ENCODE assay signal across 18 cellular contexts in the genomic region with DNA sequence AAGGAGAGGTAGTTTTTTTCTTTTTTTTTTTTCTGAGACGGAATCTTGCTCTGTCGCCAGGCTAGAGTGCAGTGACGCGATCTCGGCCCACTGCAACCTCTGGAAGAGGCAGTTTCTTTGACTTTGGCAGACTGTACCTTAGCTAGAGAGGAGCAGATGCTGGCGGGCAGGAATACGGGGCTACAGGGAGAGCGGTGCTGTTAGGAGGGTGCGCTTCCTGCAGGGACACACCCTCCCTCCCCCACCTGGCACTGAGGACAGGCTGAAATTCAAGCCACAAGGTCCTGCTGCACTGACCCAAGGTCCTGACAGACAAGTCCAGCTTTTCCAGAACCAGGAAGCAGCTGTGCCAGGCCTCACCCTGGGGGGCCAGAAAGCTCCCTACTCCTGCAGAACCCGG. TPM values are rescaled to one million over a fixed set of nuclear protein-coding genes. Genes with fewer than 3 reads are reported as not detected.
DNase-seq lines count a peak whose midpoint lies in the region; ATAC-seq, FAIRE-seq and TF ChIP-seq lines count a peak whose summit lies in the region.
"Had no signal": no experiment of that assay in that cellular context is flagged by ENCODE, and none has a peak within 500 bp of the region (broad histone marks: within the 10 kb centered on the region; RNA-seq: fewer than 3 reads in every experiment).

No MANE protein-coding gene starts in this region.

- DNase-seq in COR-L47 (lab: John Stamatoyannopoulos, UW) (peak; percentile 13), GM23338 (ENCODE audit: low spot score) (no peak), endodermal cell (no peak), neural progenitor cell (ENCODE audit: low spot score) (no peak), urothelium cell line (ENCODE audit: low spot score) (no peak)
- DNase-seq in activated T-helper 2 cell treated with anti-CD3 and anti-CD28 coated beads, Interferon-gamma antibody, Interleukin-2, Interleukin-4, amounts not matched to agents 10 μg/mL and 5 μg/mL and 100 μg/mL, durations not matched to agents 14 hours and 24 hours and 36 hours (ENCODE audit: low spot score): no peak
- DNase-seq: ACHN, DMS 273 treated with DMSO at 0.1 percent for 48 hours, GDM1, GM23248, HCEC 1CT, Karpas-422, NCI-H1436 treated with DMSO at 0.1 percent for 48 hours, NCI-H2081 treated with DMSO at 0.1 percent for 48 hours, NCI-H446 treated with DMSO at 0.1 percent for 48 hours, Peyer's patch had no signal

- intact Hi-C loops in activated T-helper 2 cell treated with anti-CD3 and anti-CD28 coated beads, Interferon-gamma antibody, Interleukin-2, Interleukin-4, amounts not matched to agents 10 μg/mL and 5 μg/mL and 100 μg/mL, durations not matched to agents 14 hours and 24 hours and 36 hours (cut with micrococcal nuclease): no loop called here

- no peak overlapping the region for H3K4me3 ChIP-seq in GM23338
- H3K4me3 ChIP-seq in endodermal cell (ENCODE audit: low read length): no peak overlapping the region
- no peak overlapping the region for H3K4me3 ChIP-seq in neural progenitor cell
- H3K4me3 ChIP-seq: GM23248, Peyer's patch had no signal

- H3K27me3 Mint-ChIP-seq in GM23338 (ENCODE audit: insufficient read depth, low read depth, poor library complexity) (peaks cover 11% of the 10 kb centered on the region), endodermal cell (ENCODE audit: insufficient read depth) (no peaks in the 10 kb centered on the region), neural progenitor cell (ENCODE audit: insufficient read depth, low read depth) (peaks cover 6% of the 10 kb centered on the region)
- no peaks in the 10 kb centered on the region for H3K27me3 Mint-ChIP-seq in activated T-helper 2 cell treated with anti-CD3 and anti-CD28 coated beads, Interferon-gamma antibody, Interleukin-2, Interleukin-4, amounts not matched to agents 10 μg/mL and 5 μg/mL and 100 μg/mL, durations not matched to agents 14 hours and 24 hours and 36 hours (ENCODE audit: low read depth)
- H3K27me3 Mint-ChIP-seq: IgD-negative memory B cell had no signal

- H3K9me3 Mint-ChIP-seq in GM23338 (no peaks in the 10 kb centered on the region; the same call in 2 of the 3 replicates), endodermal cell (no peaks in the 10 kb centered on the region), neural progenitor cell (no peaks in the 10 kb centered on the region)
- no peaks in the 10 kb centered on the region for H3K9me3 Mint-ChIP-seq in activated T-helper 2 cell treated with anti-CD3 and anti-CD28 coated beads, Interferon-gamma antibody, Interleukin-2, Interleukin-4, amounts not matched to agents 10 μg/mL and 5 μg/mL and 100 μg/mL, durations not matched to agents 14 hours and 24 hours and 36 hours
- H3K9me3 Mint-ChIP-seq: IgD-negative memory B cell had no signal

- H3K79me2 ChIP-seq in GM23338 (replicated peaks; ENCODE audit: insufficient read depth) (no peaks in the 10 kb centered on the region), neural progenitor cell (ENCODE audit: low read depth) (no peaks in the 10 kb centered on the region)

- H3K9ac ChIP-seq in endodermal cell (ENCODE audit: extremely low read depth, low read length, poor library complexity, severe bottlenecking) (no peak overlapping the region), neural progenitor cell (no peak overlapping the region)
- H3K9ac ChIP-seq: GM23248 had no signal

- H2AFZ ChIP-seq in GM23338 (no peak overlapping the region), neural progenitor cell (replicated peaks) (no peak overlapping the region)
- H2AFZ ChIP-seq: GM23248 had no signal

- H3K27me3 ChIP-seq in GM23338 (ENCODE audit: insufficient read depth) (no peaks in the 10 kb centered on the region), endodermal cell (ENCODE audit: control insufficient read depth, insufficient read depth, low read length, poor library complexity, severe bottlenecking) (no peaks in the 10 kb centered on the region), neural progenitor cell (no peaks in the 10 kb centered on the region)
- H3K27me3 ChIP-seq: Peyer's patch had no signal

- H3K9me2 ChIP-seq in GM23338 (ENCODE audit: insufficient read depth): no peaks in the 10 kb centered on the region

- no peak for ATAC-seq in GM23338
- no peak for ATAC-seq in GM18511 (IDR thresholded peaks at IDR 0.05; ENCODE audit: unreplicated experiment)

- H4K20me1 ChIP-seq in GM23338 (replicated peaks; ENCODE audit: insufficient read depth) (no peaks in the 10 kb centered on the region; the same call in 1 of the 2 replicates), neural progenitor cell (ENCODE audit: low read depth) (no peaks in the 10 kb centered on the region)

- H3K4me3 Mint-ChIP-seq in GM23338: no peak overlapping the region
- no peak overlapping the region for H3K4me3 Mint-ChIP-seq in endodermal cell
- no peak overlapping the region for H3K4me3 Mint-ChIP-seq in neural progenitor cell
- no peak overlapping the region for H3K4me3 Mint-ChIP-seq in activated T-helper 2 cell treated with anti-CD3 and anti-CD28 coated beads, Interferon-gamma antibody, Interleukin-2, Interleukin-4, amounts not matched to agents 10 μg/mL and 5 μg/mL and 100 μg/mL, durations not matched to agents 14 hours and 24 hours and 36 hours (ENCODE audit: low read depth)
- H3K4me3 Mint-ChIP-seq: IgD-negative memory B cell had no signal

- peak overlapping the region; percentile 62; the same call in 1 of the 2 replicates for H3K27ac Mint-ChIP-seq in GM23338
- H3K27ac Mint-ChIP-seq in endodermal cell: no peak overlapping the region
- no peak overlapping the region for H3K27ac Mint-ChIP-seq in neural progenitor cell
- H3K27ac Mint-ChIP-seq in activated T-helper 2 cell treated with anti-CD3 and anti-CD28 coated beads, Interferon-gamma antibody, Interleukin-2, Interleukin-4, amounts not matched to agents 10 μg/mL and 5 μg/mL and 100 μg/mL, durations not matched to agents 14 hours and 24 hours and 36 hours: no peak overlapping the region
- H3K27ac Mint-ChIP-seq: IgD-negative memory B cell had no signal

- no peaks in the 10 kb centered on the region for H3K4me1 Mint-ChIP-seq in GM23338
- H3K4me1 Mint-ChIP-seq in endodermal cell: no peaks in the 10 kb centered on the region
- peaks cover 5% of the 10 kb centered on the region for H3K4me1 Mint-ChIP-seq in neural progenitor cell
- no peaks in the 10 kb centered on the region for H3K4me1 Mint-ChIP-seq in activated T-helper 2 cell treated with anti-CD3 and anti-CD28 coated beads, Interferon-gamma antibody, Interleukin-2, Interleukin-4, amounts not matched to agents 10 μg/mL and 5 μg/mL and 100 μg/mL, durations not matched to agents 14 hours and 24 hours and 36 hours (ENCODE audit: low read depth)

- no peak overlapping the region for H3K4me2 ChIP-seq in GM23338
- H3K4me2 ChIP-seq in neural progenitor cell: no peak overlapping the region

- H3K36me3 ChIP-seq in GM23338 (ENCODE audit: insufficient read depth) (no peaks in the 10 kb centered on the region), endodermal cell (ENCODE audit: control insufficient read depth, insufficient read depth, low read length) (no peaks in the 10 kb centered on the region), neural progenitor cell (no peaks in the 10 kb centered on the region)

- H3F3A ChIP-seq in GM23338 (replicated peaks; ENCODE audit: low read depth) (no peaks in the 10 kb centered on the region), neural progenitor cell (ENCODE audit: low read depth) (no peaks in the 10 kb centered on the region)

- H3K9me3 ChIP-seq in endodermal cell (ENCODE audit: control insufficient read depth, low read length) (no peaks in the 10 kb centered on the region), neural progenitor cell (ENCODE audit: low read depth) (no peaks in the 10 kb centered on the region)
- H3K9me3 ChIP-seq: Peyer's patch had no signal

- TF ChIP-seq CTCF in GM23338 (conservative IDR thresholded peaks at IDR 0.05; ENCODE audit: low read depth in 2 of 2) (no peak), endodermal cell (conservative IDR thresholded peaks at IDR 0.05) (no peak), neural progenitor cell (IDR thresholded peaks at IDR 0.05) (no peak)

- H3K4me1 ChIP-seq in GM23338 (ENCODE audit: insufficient read depth) (no peaks in the 10 kb centered on the region), endodermal cell (ENCODE audit: control insufficient read depth, insufficient read depth, low read length) (no peaks in the 10 kb centered on the region), neural progenitor cell (no peaks in the 10 kb centered on the region)
- H3K4me1 ChIP-seq: Peyer's patch had no signal

- H3K27ac ChIP-seq in GM23338 (ENCODE audit: low read depth) (no peak overlapping the region), endodermal cell (ENCODE audit: low read depth, low read length) (peak overlapping the region; percentile 66), neural progenitor cell (peak overlapping the region; percentile 29)
- H3K27ac ChIP-seq: GM23248, Peyer's patch had no signal

- WGBS in endodermal cell (ENCODE audit: insufficient coverage in 1 of 2, insufficient read length in 1 of 2), 2 experiments: 94 to 99% methylated on average over 8 to 10 of the region's 10 CpGs

- peaks cover 2% of the 10 kb centered on the region; the same call in 1 of the 3 replicates for H3K36me3 Mint-ChIP-seq in GM23338 (ENCODE audit: low read depth)
- peaks cover 20% of the 10 kb centered on the region for H3K36me3 Mint-ChIP-seq in endodermal cell (ENCODE audit: low read depth)
- H3K36me3 Mint-ChIP-seq in neural progenitor cell: peaks cover 2% of the 10 kb centered on the region
- H3K36me3 Mint-ChIP-seq in activated T-helper 2 cell treated with anti-CD3 and anti-CD28 coated beads, Interferon-gamma antibody, Interleukin-2, Interleukin-4, amounts not matched to agents 10 μg/mL and 5 μg/mL and 100 μg/mL, durations not matched to agents 14 hours and 24 hours and 36 hours (ENCODE audit: low read depth): peaks cover 7% of the 10 kb centered on the region

- no peak for FAIRE-seq in urothelium cell line (lab: Jason Lieb, UNC)

RNA-seq across cellular contexts. Expression of gene NUDT14, which starts 32.3 kb away (rescaled TPM):
- 13.6 and 14.8 TPM in 2 replicates for total RNA-seq in GM23338 (2014; rRNA removed; shearing (Covaris generic))
- 38.4 and 41.0 TPM in 2 replicates for polyA plus RNA-seq in GM23338 (2016; fragmentation: Nextera tagmentation; extraction: Ambion mirVana)
- 10 to 100 TPM; 43.4 to 59.5 TPM for total RNA-seq in endodermal cell
- 20.9 TPM for polyA plus RNA-seq in endodermal cell (2013, experiment 1 of 2)
- 20.4 TPM for polyA plus RNA-seq in endodermal cell (2013, experiment 2 of 2)
- 5.5 and 27.0 TPM in 2 replicates for total RNA-seq in neural progenitor cell (ENCODE audit: low replicate concordance)
- total RNA-seq in activated T-helper 2 cell treated with anti-CD3 and anti-CD28 coated beads, Interferon-gamma antibody, Interleukin-2, Interleukin-4, amounts not matched to agents 10 μg/mL and 5 μg/mL and 100 μg/mL, durations not matched to agents 14 hours and 24 hours and 36 hours: 7.7 and 10.4 TPM in 2 replicates

RNA-seq across cellular contexts. Expression of gene BTBD6, which starts 34.9 kb away (rescaled TPM):
- total RNA-seq in GM23338 (2014; rRNA removed; shearing (Covaris generic)): 11.6 and 12.1 TPM in 2 replicates
- 2.2 and 3.2 TPM in 2 replicates for polyA plus RNA-seq in GM23338 (2016; fragmentation: Nextera tagmentation; extraction: Ambion mirVana)
- total RNA-seq in endodermal cell (10 to 100 TPM; 21.8 to 26.9 TPM), neural progenitor cell (ENCODE audit: low replicate concordance) (9.0 and 15.0 TPM in 2 replicates)
- polyA plus RNA-seq in endodermal cell (2013, experiment 1 of 2): 29.0 TPM
- polyA plus RNA-seq in endodermal cell (2013, experiment 2 of 2): 27.7 TPM
- total RNA-seq in activated T-helper 2 cell treated with anti-CD3 and anti-CD28 coated beads, Interferon-gamma antibody, Interleukin-2, Interleukin-4, amounts not matched to agents 10 μg/mL and 5 μg/mL and 100 μg/mL, durations not matched to agents 14 hours and 24 hours and 36 hours: 38.4 and 38.6 TPM in 2 replicates

RNA-seq across cellular contexts. Expression of gene JAG2, which starts 44.8 kb away (rescaled TPM):
- total RNA-seq in GM23338 (2014; rRNA removed; shearing (Covaris generic)): 9.6 and 10.3 TPM in 2 replicates
- polyA plus RNA-seq in GM23338 (2016; fragmentation: Nextera tagmentation; extraction: Ambion mirVana): 1.9 and 2.6 TPM in 2 replicates
- total RNA-seq in endodermal cell (1 to 10 TPM; 6.4 TPM), neural progenitor cell (ENCODE audit: low replicate concordance) (2.1 and 4.3 TPM in 2 replicates)
- 9.1 TPM for polyA plus RNA-seq in endodermal cell (2013, experiment 1 of 2)
- polyA plus RNA-seq in endodermal cell (2013, experiment 2 of 2): 5.2 TPM
- total RNA-seq in activated T-helper 2 cell treated with anti-CD3 and anti-CD28 coated beads, Interferon-gamma antibody, Interleukin-2, Interleukin-4, amounts not matched to agents 10 μg/mL and 5 μg/mL and 100 μg/mL, durations not matched to agents 14 hours and 24 hours and 36 hours: 2.6 and 3.2 TPM in 2 replicates
- polyA plus RNA-seq: GM23248, IgD-negative memory B cell had no signal
